Comparison of ENCODE assay signal across 9 cellular contexts in genomic region chr20:3472105-3472504, GRCh38. TPM values are rescaled to one million over a fixed set of nuclear protein-coding genes. Genes with fewer than 3 reads are reported as not detected.
DNase-seq lines count a peak whose midpoint lies in the region; ATAC-seq, FAIRE-seq and TF ChIP-seq lines count a peak whose summit lies in the region.
"Had no signal": no experiment of that assay in that cellular context is flagged by ENCODE, and none has a peak within 500 bp of the region (broad histone marks: within the 10 kb centered on the region; RNA-seq: fewer than 3 reads in every experiment).

No MANE protein-coding gene starts in this region.

- FAIRE-seq in GM12878 (lab: Jason Lieb, UNC) = no peak

- DNase-seq in heart left ventricle = no peak
- DNase-seq in cardiac septum (ENCODE audit: low spot score) = no peak
- no peak for DNase-seq in GM12878 (ENCODE audit: low read depth, low spot score)
- DNase-seq in mesendoderm = no peak
- no peak for DNase-seq in activated naive CD4-positive, alpha-beta T cell treated with anti-CD3 and anti-CD28 coated beads, Interleukin-2, amount 50 U/mL, for 16 hours
- DNase-seq in UCSD-AML1 (lab: John Stamatoyannopoulos, UW; ENCODE audit: unreplicated experiment) = no peak
- DNase-seq: activated gamma-delta T cell treated with Interleukin-2 at 50 U/mL for 16 hours had no signal

- TF ChIP-seq EP300 in GM12878 (IDR thresholded peaks at IDR 0.05; ENCODE audit: borderline replicate concordance in 1 of 2, control insufficient read depth in 1 of 2, low read depth in 2 of 2, low read length in 2 of 2) = no peak

- peak overlapping the region; percentile 94 for H3K56ac ChIP-seq in mesendoderm (ENCODE audit: low read length)

- H4K8ac ChIP-seq in mesendoderm (ENCODE audit: low read depth, low read length) = no peak overlapping the region

- peaks cover 21% of the 10 kb centered on the region for H3K79me2 ChIP-seq in GM12878 (ENCODE audit: control insufficient read depth, insufficient read depth, low read length)
- no peaks in the 10 kb centered on the region for H3K79me2 ChIP-seq in mesendoderm (ENCODE audit: control insufficient read depth, insufficient read depth, low read length)

- H3K4me3 ChIP-seq in heart left ventricle (peak overlapping the region; percentile 83 to 100 (median 98)), GM12878 (peak overlapping the region; percentile 79), mesendoderm (ENCODE audit: low read length) (peak overlapping the region; percentile 73), urinary bladder (ENCODE audit: low read depth, low read length) (peak overlapping the region; percentile 89)

- no peak overlapping the region for H2BK120ac ChIP-seq in mesendoderm (ENCODE audit: low read depth, low read length)

- H3K4ac ChIP-seq in mesendoderm (ENCODE audit: low read depth, low read length) = no peak overlapping the region

- POLR2A ChIA-PET in GM12878 (lab: Charles Lee) = interaction anchor here (0.6 kb wide), 1 partner anchor 17 kb away, joined by 4 read pairs; no protein-coding TSS in a partner anchor

- TF ChIP-seq CTCF in heart left ventricle (IDR thresholded peaks at IDR 0.05) (no peak), GM12878 (IDR thresholded peaks at IDR 0.05 in 2 of 3, conservative IDR thresholded peaks at IDR 0.05 in 1 of 3; ENCODE audit: control insufficient read depth in 2 of 3, extremely low read depth in 1 of 3, insufficient read depth in 1 of 3, low read depth in 3 of 3, low read length in 3 of 3) (no peak)

- no TSS peak for BruUV-seq in GM12878 (replicated peaks; lab: Mats Ljungman, UMichigan)

- H3K4me2 ChIP-seq in GM12878 (ENCODE audit: control insufficient read depth, insufficient read depth) (peak overlapping the region; percentile 95), mesendoderm (ENCODE audit: low read length) (peak overlapping the region; percentile 67)

- no peak overlapping the region for H2BK5ac ChIP-seq in mesendoderm (ENCODE audit: low read length)

- no peak for TF ChIP-seq RAD21 in GM12878 (IDR thresholded peaks at IDR 0.05; ENCODE audit: insufficient read depth, low read depth, low read length)

- intact Hi-C loops in heart left ventricle (cut with DNase I) = loop anchor here in 6 of 10 donors (5.0 to 10.0 kb wide), 3 partner anchors 65 to 117 kb away; partner anchors contain the start of gene DNAAF9 (in 4 of the 6)
- intact Hi-C loops in cardiac septum (cut with DNase I) = no loop called here
- intact Hi-C loops in GM12878 (cut with micrococcal nuclease; ENCODE audit: unreplicated experiment) = no loop called here

- no peaks in the 10 kb centered on the region for H3K27me3 ChIP-seq in heart left ventricle
- H3K27me3 ChIP-seq in GM12878 (replicated peaks in 1 of 2; ENCODE audit: control insufficient read depth in 2 of 2, insufficient read depth in 2 of 2, low read length in 1 of 2) = no peaks in the 10 kb centered on the region
- no peaks in the 10 kb centered on the region for H3K27me3 ChIP-seq in mesendoderm (ENCODE audit: insufficient read depth, low read length, poor library complexity)

- peak overlapping the region; percentile 91 for H3K9ac ChIP-seq in GM12878 (ENCODE audit: control insufficient read depth, insufficient read depth, low read length)
- H3K9ac ChIP-seq in mesendoderm (ENCODE audit: low read length) = peak overlapping the region; percentile 83

- CTCF ChIA-PET in GM12878 (lab: Yijun Ruan, JAX) = no interaction called here

- H3K27ac ChIP-seq in heart left ventricle = peak overlapping the region in 1 of 12 donors; percentile 93
- no peak overlapping the region; the same call in 1 of the 2 replicates for H3K27ac ChIP-seq in GM12878 (ENCODE audit: control insufficient read depth, insufficient read depth)
- H3K27ac ChIP-seq in mesendoderm (ENCODE audit: low read depth, low read length) = no peak overlapping the region
- H3K27ac ChIP-seq in urinary bladder (ENCODE audit: low read depth) = no peak overlapping the region

- no peak overlapping the region for H2AK5ac ChIP-seq in mesendoderm (ENCODE audit: low read length)

- H2AFZ ChIP-seq in GM12878 (ENCODE audit: control insufficient read depth, low read depth, low read length) = no peak overlapping the region

- SMC1A ChIA-PET in GM12878 (lab: Charles Lee; ENCODE audit: uncharacterized antibody, unreplicated experiment) = interaction anchor here (1.0 kb wide), 1 partner anchor 20 kb away, joined by 3 read pairs; no protein-coding TSS in a partner anchor

- H3K36me3 ChIP-seq in heart left ventricle (no peaks in the 10 kb centered on the region), GM12878 (ENCODE audit: control insufficient read depth in 2 of 2, insufficient read depth in 2 of 2, low read length in 1 of 2) (no peaks in the 10 kb centered on the region), mesendoderm (ENCODE audit: control insufficient read depth, insufficient read depth, low read length) (no peaks in the 10 kb centered on the region), urinary bladder (ENCODE audit: insufficient read depth) (no peaks in the 10 kb centered on the region)

- H4K20me1 ChIP-seq in GM12878 (ENCODE audit: control insufficient read depth, insufficient read depth) = no peaks in the 10 kb centered on the region

- no peak overlapping the region for H3K23ac ChIP-seq in mesendoderm (ENCODE audit: low read length)

- H3K18ac ChIP-seq in mesendoderm (ENCODE audit: low read length) = no peak overlapping the region

- ATAC-seq in heart left ventricle (no peak), GM12878 (no peak), GM19035 (IDR thresholded peaks at IDR 0.05; ENCODE audit: unreplicated experiment) (no peak)

- H3K9me3 ChIP-seq in heart left ventricle (no peaks in the 10 kb centered on the region), GM12878 (replicated peaks; ENCODE audit: control insufficient read depth, insufficient read depth, low read length) (no peaks in the 10 kb centered on the region)

- TF ChIP-seq POLR2A in heart left ventricle (IDR thresholded peaks at IDR 0.05) (no peak), GM12878 (IDR thresholded peaks at IDR 0.05; ENCODE audit: low read depth, low read length) (no peak)

- peaks cover 10% of the 10 kb centered on the region for H3K79me1 ChIP-seq in mesendoderm (ENCODE audit: low read length)

- RAD21 ChIA-PET in GM12878 (lab: Charles Lee; ENCODE audit: unreplicated experiment) = no interaction called here

- in situ Hi-C loops in GM12878 (cut with MboI) = no loop called here

- H4K5ac ChIP-seq in mesendoderm (ENCODE audit: low read length) = no peak overlapping the region

- no peak overlapping the region for H2BK15ac ChIP-seq in mesendoderm (replicated peaks; ENCODE audit: low read depth)

- 58 to 75% (median 61%) methylated on average over 3 of the region's 3 CpGs for WGBS in heart left ventricle, 4 donors
- WGBS in GM12878 (ENCODE audit: insufficient coverage, insufficient replicate concordance, low lambda C conversion rate, missing lambda C conversion rate) = 86% methylated on average over 3 of the region's 3 CpGs
- WGBS in mesendoderm (ENCODE audit: extremely low coverage, insufficient coverage, low lambda C conversion rate) = no CpG with 5 or more reads among the region's 3 CpGs
- WGBS in urinary bladder = 71% methylated on average over 3 of the region's 3 CpGs

- H3K4me1 ChIP-seq in heart left ventricle (peaks cover 9 to 35% (median 27%) of the 10 kb centered on the region in 12 donors), GM12878 (ENCODE audit: control insufficient read depth, insufficient read depth, low read length) (peaks cover 11% of the 10 kb centered on the region; the same call in 1 of the 2 replicates), mesendoderm (ENCODE audit: control insufficient read depth, low read depth, low read length) (peaks cover 7% of the 10 kb centered on the region), urinary bladder (ENCODE audit: insufficient read depth) (peaks cover 5% of the 10 kb centered on the region)

TF ChIP-seq in GM12878, 131 proteins besides CTCF, POLR2A, EP300 and RAD21 (continues in another document):
- TF ChIP-seq ZNF274 (IDR thresholded peaks at IDR 0.05; ENCODE audit: insufficient read depth, insufficient read length) = no peak
- TF ChIP-seq ZNF622 (IDR thresholded peaks at IDR 0.05) = no peak
- TF ChIP-seq PKNOX1 (IDR thresholded peaks at IDR 0.05) = no peak
- no peak for TF ChIP-seq YY1 (IDR thresholded peaks at IDR 0.05; ENCODE audit: low read depth, low read length)

RNA-seq across cellular contexts. Expression of gene ATRN, which starts 1.3 kb away (rescaled TPM):
- total RNA-seq in heart left ventricle (10 to 100 TPM; 30.3 to 44.7 (median 36.9) TPM), cardiac septum (36.9 TPM), GM12878 (2014; rRNA removed) (7.4 and 7.6 TPM in 2 replicates), GM12878 (2014; rRNA removed; fragmentation: Illumina TruSeq; extraction: Trizol) (6.5 and 6.7 TPM in 2 replicates), GM12878 (2021) (10.5 and 11.6 TPM in 2 replicates), urinary bladder (37.6 TPM)
- polyA plus RNA-seq in heart left ventricle (10 to 100 TPM in 1 of 2 donors, 1 to 10 TPM in 1; 4.8 to 17.3 TPM), GM12878 (2011; rRNA removed) (9.7 and 11.1 TPM in 2 replicates), GM12878 (2014; fragmentation: Illumina TruSeq; extraction: Trizol) (9.2 and 10.0 TPM in 2 replicates), GM12878 (2014; fragmentation: Nextera tagmentation; extraction: Ambion mirVana) (1 to 10 TPM in 1 of 2 experiments, under 1 TPM in 1; 0.71 to 1.5 TPM), GM12878 (2014; rRNA removed) (8.1 and 8.3 TPM in 2 replicates), GM12878 (2016; fragmentation: Nextera tagmentation; extraction: Ambion mirVana) (1 to 10 TPM; 4.8 to 5.0 TPM), urinary bladder (15.2 TPM)
- total RNA-seq in GM12878 (2013; cell fraction: nucleolus; rRNA removed) = 52.6 and 57.0 TPM in 2 replicates
- 3.9 TPM for polyA plus RNA-seq in GM12878 (2011; ENCODE audit: low read depth)
- 9.2 and 9.4 TPM in 2 replicates for polyA plus RNA-seq in GM12878 (2011; cell fraction: cytosol; rRNA removed)
- polyA plus RNA-seq in GM12878 (2011; cell fraction: nucleus; rRNA removed) = 10.9 and 14.7 TPM in 2 replicates
- polyA plus RNA-seq in GM12878 (2012) = 3.6 and 4.5 TPM in 2 replicates
- polyA minus RNA-seq in GM12878 (2011; rRNA and poly(A)+ RNA removed) = 31.2 and 51.1 TPM in 2 replicates
- polyA minus RNA-seq in GM12878 (2011; cell fraction: cytosol; rRNA and poly(A)+ RNA removed) = 5.7 and 7.3 TPM in 2 replicates
- 23.2 and 27.4 TPM in 2 replicates for polyA minus RNA-seq in GM12878 (2011; cell fraction: nucleus; rRNA and poly(A)+ RNA removed)
- polyA plus RNA-seq in mesendoderm (2013, experiment 1 of 2) = 5.8 TPM
- 5.7 TPM for polyA plus RNA-seq in mesendoderm (2013, experiment 2 of 2)

Comparison
In these comparisons a context has a peak if more than half of its experiments do, and no peak if none do; other contexts are left out.
1. intact Hi-C loops: an anchor here in heart left ventricle (5.0 to 10.0 kb wide); none called in cardiac septum and GM12878.